In the genomic region with DNA sequence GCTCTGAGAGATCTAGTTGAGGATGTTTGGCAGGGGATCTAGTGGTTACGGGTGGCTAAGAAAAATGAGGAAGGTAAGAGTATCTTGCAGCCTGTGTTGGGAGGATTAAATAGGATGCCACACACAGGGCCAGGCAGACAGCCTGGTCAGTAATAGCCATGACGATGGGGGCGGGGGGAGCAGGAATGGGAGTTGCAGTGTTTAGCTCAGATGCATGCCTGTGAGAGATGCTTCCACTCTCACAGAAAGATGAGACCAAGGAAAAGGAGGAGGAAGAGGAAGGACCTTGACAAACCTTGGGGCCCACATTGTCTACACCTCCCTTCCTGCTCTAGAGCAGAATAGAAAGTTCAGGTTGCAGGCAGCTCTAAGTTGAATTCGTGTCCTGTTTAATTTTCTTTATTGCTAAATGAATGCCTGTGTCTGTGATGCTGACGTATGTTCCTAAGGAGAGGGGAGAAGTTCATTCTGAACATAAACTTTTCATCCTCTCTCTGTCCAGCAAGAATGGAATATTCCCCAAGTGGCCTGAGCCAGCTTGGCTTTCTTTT, we compare ENCODE assay signal across 2 cellular contexts.
A peak's percentile ranks its signal among the peaks of the same experiment; 100 is the strongest.
TF ChIP-seq lines count a peak whose summit lies in the region.

No MANE protein-coding gene starts in this region.

TF ChIP-seq in SK-N-SH, 30 proteins besides CTCF, POLR2A, EP300 and RAD21:
- TF ChIP-seq MXI1 (IDR thresholded peaks at IDR 0.05; ENCODE audit: low read depth, low read length) (no peak), TCF12 (IDR thresholded peaks at IDR 0.05) (peak; percentile 23; the same call in 1 of the 2 replicates)

TF ChIP-seq in WTC11, 78 proteins besides CTCF, POLR2A, EP300 and RAD21:
- TF ChIP-seq, protein P1, sequence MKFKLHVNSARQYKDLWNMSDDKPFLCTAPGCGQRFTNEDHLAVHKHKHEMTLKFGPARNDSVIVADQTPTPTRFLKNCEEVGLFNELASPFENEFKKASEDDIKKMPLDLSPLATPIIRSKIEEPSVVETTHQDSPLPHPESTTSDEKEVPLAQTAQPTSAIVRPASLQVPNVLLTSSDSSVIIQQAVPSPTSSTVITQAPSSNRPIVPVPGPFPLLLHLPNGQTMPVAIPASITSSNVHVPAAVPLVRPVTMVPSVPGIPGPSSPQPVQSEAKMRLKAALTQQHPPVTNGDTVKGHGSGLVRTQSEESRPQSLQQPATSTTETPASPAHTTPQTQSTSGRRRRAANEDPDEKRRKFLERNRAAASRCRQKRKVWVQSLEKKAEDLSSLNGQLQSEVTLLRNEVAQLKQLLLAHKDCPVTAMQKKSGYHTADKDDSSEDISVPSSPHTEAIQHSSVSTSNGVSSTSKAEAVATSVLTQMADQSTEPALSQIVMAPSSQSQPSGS (CRISPR knock-in tag; IDR thresholded peaks at IDR 0.05; ENCODE audit: borderline replicate concordance, low read depth): no peak
- TF ChIP-seq FOXJ3 (CRISPR knock-in tag; IDR thresholded peaks at IDR 0.05; ENCODE audit: borderline replicate concordance) (no peak), ZNF138 (CRISPR knock-in tag; conservative IDR thresholded peaks at IDR 0.05) (no peak), SP1 (CRISPR knock-in tag; conservative IDR thresholded peaks at IDR 0.05) (no peak), FOXK1 (CRISPR knock-in tag; IDR thresholded peaks at IDR 0.05) (no peak), MYBL2 (CRISPR knock-in tag; IDR thresholded peaks at IDR 0.05) (no peak), ZNF317 (CRISPR knock-in tag; IDR thresholded peaks at IDR 0.05; ENCODE audit: borderline replicate concordance, low read depth) (no peak), RORB (CRISPR knock-in tag; IDR thresholded peaks at IDR 0.05) (no peak)
- TF ChIP-seq, protein P2, sequence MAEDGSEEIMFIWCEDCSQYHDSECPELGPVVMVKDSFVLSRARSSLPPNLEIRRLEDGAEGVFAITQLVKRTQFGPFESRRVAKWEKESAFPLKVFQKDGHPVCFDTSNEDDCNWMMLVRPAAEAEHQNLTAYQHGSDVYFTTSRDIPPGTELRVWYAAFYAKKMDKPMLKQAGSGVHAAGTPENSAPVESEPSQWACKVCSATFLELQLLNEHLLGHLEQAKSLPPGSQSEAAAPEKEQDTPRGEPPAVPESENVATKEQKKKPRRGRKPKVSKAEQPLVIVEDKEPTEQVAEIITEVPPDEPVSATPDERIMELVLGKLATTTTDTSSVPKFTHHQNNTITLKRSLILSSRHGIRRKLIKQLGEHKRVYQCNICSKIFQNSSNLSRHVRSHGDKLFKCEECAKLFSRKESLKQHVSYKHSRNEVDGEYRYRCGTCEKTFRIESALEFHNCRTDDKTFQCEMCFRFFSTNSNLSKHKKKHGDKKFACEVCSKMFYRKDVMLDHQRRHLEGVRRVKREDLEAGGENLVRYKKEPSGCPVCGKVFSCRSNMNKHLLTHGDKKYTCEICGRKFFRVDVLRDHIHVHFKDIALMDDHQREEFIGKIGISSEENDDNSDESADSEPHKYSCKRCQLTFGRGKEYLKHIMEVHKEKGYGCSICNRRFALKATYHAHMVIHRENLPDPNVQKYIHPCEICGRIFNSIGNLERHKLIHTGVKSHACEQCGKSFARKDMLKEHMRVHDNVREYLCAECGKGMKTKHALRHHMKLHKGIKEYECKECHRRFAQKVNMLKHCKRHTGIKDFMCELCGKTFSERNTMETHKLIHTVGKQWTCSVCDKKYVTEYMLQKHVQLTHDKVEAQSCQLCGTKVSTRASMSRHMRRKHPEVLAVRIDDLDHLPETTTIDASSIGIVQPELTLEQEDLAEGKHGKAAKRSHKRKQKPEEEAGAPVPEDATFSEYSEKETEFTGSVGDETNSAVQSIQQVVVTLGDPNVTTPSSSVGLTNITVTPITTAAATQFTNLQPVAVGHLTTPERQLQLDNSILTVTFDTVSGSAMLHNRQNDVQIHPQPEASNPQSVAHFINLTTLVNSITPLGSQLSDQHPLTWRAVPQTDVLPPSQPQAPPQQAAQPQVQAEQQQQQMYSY (CRISPR knock-in tag; IDR thresholded peaks at IDR 0.05): no peak
- TF ChIP-seq, protein P3, sequence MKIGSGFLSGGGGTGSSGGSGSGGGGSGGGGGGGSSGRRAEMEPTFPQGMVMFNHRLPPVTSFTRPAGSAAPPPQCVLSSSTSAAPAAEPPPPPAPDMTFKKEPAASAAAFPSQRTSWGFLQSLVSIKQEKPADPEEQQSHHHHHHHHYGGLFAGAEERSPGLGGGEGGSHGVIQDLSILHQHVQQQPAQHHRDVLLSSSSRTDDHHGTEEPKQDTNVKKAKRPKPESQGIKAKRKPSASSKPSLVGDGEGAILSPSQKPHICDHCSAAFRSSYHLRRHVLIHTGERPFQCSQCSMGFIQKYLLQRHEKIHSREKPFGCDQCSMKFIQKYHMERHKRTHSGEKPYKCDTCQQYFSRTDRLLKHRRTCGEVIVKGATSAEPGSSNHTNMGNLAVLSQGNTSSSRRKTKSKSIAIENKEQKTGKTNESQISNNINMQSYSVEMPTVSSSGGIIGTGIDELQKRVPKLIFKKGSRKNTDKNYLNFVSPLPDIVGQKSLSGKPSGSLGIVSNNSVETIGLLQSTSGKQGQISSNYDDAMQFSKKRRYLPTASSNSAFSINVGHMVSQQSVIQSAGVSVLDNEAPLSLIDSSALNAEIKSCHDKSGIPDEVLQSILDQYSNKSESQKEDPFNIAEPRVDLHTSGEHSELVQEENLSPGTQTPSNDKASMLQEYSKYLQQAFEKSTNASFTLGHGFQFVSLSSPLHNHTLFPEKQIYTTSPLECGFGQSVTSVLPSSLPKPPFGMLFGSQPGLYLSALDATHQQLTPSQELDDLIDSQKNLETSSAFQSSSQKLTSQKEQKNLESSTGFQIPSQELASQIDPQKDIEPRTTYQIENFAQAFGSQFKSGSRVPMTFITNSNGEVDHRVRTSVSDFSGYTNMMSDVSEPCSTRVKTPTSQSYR (CRISPR knock-in tag; IDR thresholded peaks at IDR 0.05): no peak
- TF ChIP-seq, protein P4, sequence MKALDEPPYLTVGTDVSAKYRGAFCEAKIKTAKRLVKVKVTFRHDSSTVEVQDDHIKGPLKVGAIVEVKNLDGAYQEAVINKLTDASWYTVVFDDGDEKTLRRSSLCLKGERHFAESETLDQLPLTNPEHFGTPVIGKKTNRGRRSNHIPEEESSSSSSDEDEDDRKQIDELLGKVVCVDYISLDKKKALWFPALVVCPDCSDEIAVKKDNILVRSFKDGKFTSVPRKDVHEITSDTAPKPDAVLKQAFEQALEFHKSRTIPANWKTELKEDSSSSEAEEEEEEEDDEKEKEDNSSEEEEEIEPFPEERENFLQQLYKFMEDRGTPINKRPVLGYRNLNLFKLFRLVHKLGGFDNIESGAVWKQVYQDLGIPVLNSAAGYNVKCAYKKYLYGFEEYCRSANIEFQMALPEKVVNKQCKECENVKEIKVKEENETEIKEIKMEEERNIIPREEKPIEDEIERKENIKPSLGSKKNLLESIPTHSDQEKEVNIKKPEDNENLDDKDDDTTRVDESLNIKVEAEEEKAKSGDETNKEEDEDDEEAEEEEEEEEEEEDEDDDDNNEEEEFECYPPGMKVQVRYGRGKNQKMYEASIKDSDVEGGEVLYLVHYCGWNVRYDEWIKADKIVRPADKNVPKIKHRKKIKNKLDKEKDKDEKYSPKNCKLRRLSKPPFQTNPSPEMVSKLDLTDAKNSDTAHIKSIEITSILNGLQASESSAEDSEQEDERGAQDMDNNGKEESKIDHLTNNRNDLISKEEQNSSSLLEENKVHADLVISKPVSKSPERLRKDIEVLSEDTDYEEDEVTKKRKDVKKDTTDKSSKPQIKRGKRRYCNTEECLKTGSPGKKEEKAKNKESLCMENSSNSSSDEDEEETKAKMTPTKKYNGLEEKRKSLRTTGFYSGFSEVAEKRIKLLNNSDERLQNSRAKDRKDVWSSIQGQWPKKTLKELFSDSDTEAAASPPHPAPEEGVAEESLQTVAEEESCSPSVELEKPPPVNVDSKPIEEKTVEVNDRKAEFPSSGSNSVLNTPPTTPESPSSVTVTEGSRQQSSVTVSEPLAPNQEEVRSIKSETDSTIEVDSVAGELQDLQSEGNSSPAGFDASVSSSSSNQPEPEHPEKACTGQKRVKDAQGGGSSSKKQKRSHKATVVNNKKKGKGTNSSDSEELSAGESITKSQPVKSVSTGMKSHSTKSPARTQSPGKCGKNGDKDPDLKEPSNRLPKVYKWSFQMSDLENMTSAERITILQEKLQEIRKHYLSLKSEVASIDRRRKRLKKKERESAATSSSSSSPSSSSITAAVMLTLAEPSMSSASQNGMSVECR (CRISPR knock-in tag; IDR thresholded peaks at IDR 0.05; ENCODE audit: borderline replicate concordance): no peak
- TF ChIP-seq, protein P5, sequence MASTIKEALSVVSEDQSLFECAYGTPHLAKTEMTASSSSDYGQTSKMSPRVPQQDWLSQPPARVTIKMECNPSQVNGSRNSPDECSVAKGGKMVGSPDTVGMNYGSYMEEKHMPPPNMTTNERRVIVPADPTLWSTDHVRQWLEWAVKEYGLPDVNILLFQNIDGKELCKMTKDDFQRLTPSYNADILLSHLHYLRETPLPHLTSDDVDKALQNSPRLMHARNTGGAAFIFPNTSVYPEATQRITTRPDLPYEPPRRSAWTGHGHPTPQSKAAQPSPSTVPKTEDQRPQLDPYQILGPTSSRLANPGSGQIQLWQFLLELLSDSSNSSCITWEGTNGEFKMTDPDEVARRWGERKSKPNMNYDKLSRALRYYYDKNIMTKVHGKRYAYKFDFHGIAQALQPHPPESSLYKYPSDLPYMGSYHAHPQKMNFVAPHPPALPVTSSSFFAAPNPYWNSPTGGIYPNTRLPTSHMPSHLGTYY (CRISPR knock-in tag; IDR thresholded peaks at IDR 0.05): no peak
